8 cellular contexts compared by ENCODE assay signal in the genomic region with DNA sequence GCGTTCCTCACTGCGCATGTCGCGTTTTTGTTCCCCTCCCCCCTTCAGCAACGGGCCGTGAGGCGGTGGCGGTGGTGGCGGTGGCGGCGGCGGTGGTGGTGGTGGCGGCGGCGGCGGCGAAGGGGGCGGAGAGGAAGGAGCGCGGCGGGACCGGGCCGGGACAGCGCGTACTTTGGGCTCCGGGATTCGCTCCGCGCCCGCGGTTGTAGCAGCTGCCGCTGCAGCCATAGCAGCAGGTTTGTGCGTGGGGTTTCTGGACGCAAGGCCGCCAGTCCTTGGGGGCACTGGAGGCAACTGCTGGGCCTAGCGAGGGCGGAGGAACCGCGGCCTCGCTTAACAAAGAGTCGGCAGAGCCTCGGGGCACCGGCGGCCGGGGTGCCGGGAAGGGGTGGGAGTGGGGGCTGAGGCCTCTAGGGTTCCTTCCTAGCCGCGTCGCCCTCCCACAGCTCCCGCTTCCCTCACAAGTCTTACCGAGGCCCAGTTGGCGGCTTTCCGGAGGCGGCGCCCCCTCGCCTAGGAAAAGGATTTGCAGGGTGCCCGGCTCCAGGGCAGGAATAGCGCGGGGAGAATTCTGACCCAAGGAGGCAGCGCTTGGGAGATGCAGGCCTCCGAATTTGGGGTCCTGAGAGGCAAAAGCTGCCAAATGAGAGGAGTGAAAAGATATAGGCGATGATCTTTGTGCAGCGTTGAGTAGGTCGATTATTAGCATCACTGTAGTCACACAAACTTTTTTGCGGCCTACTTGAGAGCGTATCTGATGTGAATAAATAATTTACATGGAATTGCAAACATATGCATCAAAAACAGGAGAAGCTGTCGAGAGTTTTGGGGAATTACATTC. TPM values are rescaled to one million over a fixed set of nuclear protein-coding genes. Genes with fewer than 3 reads are reported as not detected.
DNase-seq lines count a peak whose midpoint lies in the region; ATAC-seq, FAIRE-seq and TF ChIP-seq lines count a peak whose summit lies in the region.

A gene with protein sequence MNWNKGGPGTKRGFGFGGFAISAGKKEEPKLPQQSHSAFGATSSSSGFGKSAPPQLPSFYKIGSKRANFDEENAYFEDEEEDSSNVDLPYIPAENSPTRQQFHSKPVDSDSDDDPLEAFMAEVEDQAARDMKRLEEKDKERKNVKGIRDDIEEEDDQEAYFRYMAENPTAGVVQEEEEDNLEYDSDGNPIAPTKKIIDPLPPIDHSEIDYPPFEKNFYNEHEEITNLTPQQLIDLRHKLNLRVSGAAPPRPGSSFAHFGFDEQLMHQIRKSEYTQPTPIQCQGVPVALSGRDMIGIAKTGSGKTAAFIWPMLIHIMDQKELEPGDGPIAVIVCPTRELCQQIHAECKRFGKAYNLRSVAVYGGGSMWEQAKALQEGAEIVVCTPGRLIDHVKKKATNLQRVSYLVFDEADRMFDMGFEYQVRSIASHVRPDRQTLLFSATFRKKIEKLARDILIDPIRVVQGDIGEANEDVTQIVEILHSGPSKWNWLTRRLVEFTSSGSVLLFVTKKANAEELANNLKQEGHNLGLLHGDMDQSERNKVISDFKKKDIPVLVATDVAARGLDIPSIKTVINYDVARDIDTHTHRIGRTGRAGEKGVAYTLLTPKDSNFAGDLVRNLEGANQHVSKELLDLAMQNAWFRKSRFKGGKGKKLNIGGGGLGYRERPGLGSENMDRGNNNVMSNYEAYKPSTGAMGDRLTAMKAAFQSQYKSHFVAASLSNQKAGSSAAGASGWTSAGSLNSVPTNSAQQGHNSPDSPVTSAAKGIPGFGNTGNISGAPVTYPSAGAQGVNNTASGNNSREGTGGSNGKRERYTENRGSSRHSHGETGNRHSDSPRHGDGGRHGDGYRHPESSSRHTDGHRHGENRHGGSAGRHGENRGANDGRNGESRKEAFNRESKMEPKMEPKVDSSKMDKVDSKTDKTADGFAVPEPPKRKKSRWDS (plus strand): TSS at position 30 of the 841 bp plus-strand sequence. CDS start 12,880 bp downstream, outside the sequence.

- no peak for FAIRE-seq in D721Med (lab: Jason Lieb, UNC)

- peak within 1 kb of the TSS; percentile 90 to 99 (median 96) for H3K4me3 Mint-ChIP-seq in naive B cell

- no peak for TF ChIP-seq EP300 in esophagus muscularis mucosa (IDR thresholded peaks at IDR 0.05)

- peak within 1 kb of the TSS; percentile 100 for H3K4me3 ChIP-seq in GM08714 (ENCODE audit: low read length)
- peak within 1 kb of the TSS; percentile 77 to 97 (median 82) for H3K4me3 ChIP-seq in esophagus muscularis mucosa
- peak within 1 kb of the TSS; percentile 82 for H3K4me3 ChIP-seq in thymus (ENCODE audit: low read length)

- peak; percentile 6 to 11 for ATAC-seq in naive B cell (ENCODE audit: low read depth in 2 of 2)

- peaks cover 39 to 75% (median 67%) of the 10 kb centered on the region in 4 donors for H3K4me1 ChIP-seq in esophagus muscularis mucosa
- peaks cover 12% of the 10 kb centered on the region for H3K4me1 ChIP-seq in thymus (ENCODE audit: control insufficient read depth, insufficient read depth, low read length)

- no peaks in the 10 kb centered on the region for H3K9me3 Mint-ChIP-seq in naive B cell

- H3K9me3 ChIP-seq in esophagus muscularis mucosa (no peaks in the 10 kb centered on the region), thymus (ENCODE audit: control insufficient read depth) (no peaks in the 10 kb centered on the region)

- H3K36me3 ChIP-seq in esophagus muscularis mucosa (peaks cover 0 to 16% (median 9%) of the 10 kb centered on the region in 4 donors), thymus (ENCODE audit: control insufficient read depth, insufficient read depth) (peaks cover 14% of the 10 kb centered on the region)

- no peaks in the 10 kb centered on the region for H3K36me3 Mint-ChIP-seq in naive B cell

- H3K4me1 Mint-ChIP-seq in naive B cell = peaks cover 44 to 71% (median 67%) of the 10 kb centered on the region in 3 donors

- DNase-seq in HCEC 1CT (peak; percentile 68), NCI-H460 (ENCODE audit: extremely low read depth, low read depth) (peak; percentile 42), esophagus muscularis mucosa (ENCODE audit: extremely low spot score) (peak; percentile 92), naive B cell (no peak), D721Med (ENCODE audit: insufficient read length, low spot score) (no peak)
- peak; percentile 89 for DNase-seq in activated CD8-positive, alpha-beta memory T cell treated with anti-CD3 and anti-CD28 coated beads, Interleukin-2, amount 50 U/mL, for 4 hours

- peak within 1 kb of the TSS; percentile 97 to 100 (median 99) for H3K27ac Mint-ChIP-seq in naive B cell

- intact Hi-C loops in esophagus muscularis mucosa (cut with DNase I) = no loop called here

- H3K27ac ChIP-seq in esophagus muscularis mucosa (replicated peaks in 1 of 4) = peak within 1 kb of the TSS; percentile 94 to 98 (median 97)
- peak within 1 kb of the TSS; percentile 99 for H3K27ac ChIP-seq in thymus (ENCODE audit: low read depth)

- TF ChIP-seq POLR2A in esophagus muscularis mucosa (IDR thresholded peaks at IDR 0.05; ENCODE audit: low read depth) = peak; percentile 42

- TF ChIP-seq CTCF in esophagus muscularis mucosa (IDR thresholded peaks at IDR 0.05) = peak in 1 of 3 experiments; percentile 7
- TF ChIP-seq CTCF in D721Med (IDR thresholded peaks at IDR 0.05; ENCODE audit: insufficient read depth, missing control alignments) = no peak

- WGBS in esophagus muscularis mucosa = under 1% methylated on average over 17 of the region's 67 CpGs
- WGBS in thymus = under 1% methylated on average over 67 of the region's 67 CpGs

- H3K27me3 Mint-ChIP-seq in naive B cell = no peaks in the 10 kb centered on the region

- no peaks in the 10 kb centered on the region for H3K27me3 ChIP-seq in esophagus muscularis mucosa
- no peaks in the 10 kb centered on the region for H3K27me3 ChIP-seq in thymus (ENCODE audit: control insufficient read depth, insufficient read depth)

RNA-seq across cellular contexts. Expression of the gene that starts here (rescaled TPM):
- total RNA-seq in NCI-H460 (2014; rRNA removed; shearing (Covaris generic)) = 55.7 and 61.2 TPM in 2 replicates
- 105 and 186 TPM in 2 replicates for polyA plus RNA-seq in NCI-H460 (2014; cell fraction: nucleus; rRNA removed)
- 10 to 100 TPM; 80.4 to 93.9 (median 84.3) TPM for total RNA-seq in esophagus muscularis mucosa
- polyA plus RNA-seq in naive B cell (ENCODE audit: low read depth in 6 of 6) (10 to 100 TPM in 4 of 6 donors, 1 to 10 TPM in 2; 6.3 to 24.1 (median 13.5) TPM), thymus (92.8 TPM)

Comparison
In these comparisons a context has a peak if more than half of its experiments do, and no peak if none do; other contexts are left out.
1. DNase-seq: peak in HCEC 1CT (single experiment), NCI-H460 (single experiment), activated CD8-positive, alpha-beta memory T cell treated with anti-CD3 and anti-CD28 coated beads, Interleukin-2, amount 50 U/mL, for 4 hours (single experiment) and esophagus muscularis mucosa (single experiment); none in naive B cell (single experiment) and D721Med (single experiment).
2. Peak in every context shown above with its lines, with median percentiles within 50 percentile points of each other: H3K4me3 ChIP-seq.